1 cellular context compared by ENCODE assay signal in the genomic region with DNA sequence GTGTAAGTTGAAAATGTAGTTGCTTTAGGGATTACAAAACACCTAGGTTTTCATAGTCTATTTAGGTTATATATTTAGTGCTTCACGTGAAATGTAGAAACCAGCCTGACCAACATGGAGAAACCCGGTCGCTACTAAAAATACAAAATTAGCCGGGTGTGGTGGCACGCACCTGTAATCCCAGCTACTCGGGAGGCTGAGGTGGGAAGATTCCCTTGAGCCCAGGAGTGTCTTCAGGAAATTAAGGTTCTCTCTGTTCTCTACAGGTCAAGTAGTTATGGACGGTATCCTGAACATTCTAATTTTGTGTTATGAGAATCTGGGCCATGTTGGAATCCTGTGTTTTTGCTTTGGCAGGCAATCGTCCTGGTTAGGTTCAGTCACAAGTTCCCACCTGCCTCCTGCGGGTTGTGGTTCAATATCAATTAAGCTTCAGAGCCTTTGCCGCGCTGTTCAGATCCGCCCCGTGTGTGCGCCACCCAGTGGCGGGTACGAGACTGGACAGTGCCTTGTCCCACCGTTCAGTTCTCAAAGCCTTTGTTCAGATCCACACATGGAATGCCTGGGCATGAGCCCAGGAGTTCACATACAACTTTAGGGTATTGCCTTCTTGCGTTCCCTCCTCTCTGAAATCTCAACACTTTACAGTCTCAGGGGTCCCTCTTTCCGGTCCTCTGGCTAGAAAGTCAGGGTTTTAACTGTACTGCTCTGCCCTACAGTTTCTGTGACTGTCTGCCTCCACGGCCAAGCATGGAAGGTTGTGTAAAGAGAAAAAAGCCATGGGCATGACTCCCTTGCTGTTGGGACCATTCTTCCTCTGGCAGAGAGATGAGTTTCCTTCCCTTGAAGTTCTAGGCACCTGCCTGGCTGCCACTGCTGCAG.
TF ChIP-seq lines count a peak whose summit lies in the region.

No MANE protein-coding gene starts in this region.

TF ChIP-seq in GM12878, 131 proteins besides CTCF, POLR2A, EP300 and RAD21 (continued from another document and continues in another):
- TF ChIP-seq, protein P1, sequence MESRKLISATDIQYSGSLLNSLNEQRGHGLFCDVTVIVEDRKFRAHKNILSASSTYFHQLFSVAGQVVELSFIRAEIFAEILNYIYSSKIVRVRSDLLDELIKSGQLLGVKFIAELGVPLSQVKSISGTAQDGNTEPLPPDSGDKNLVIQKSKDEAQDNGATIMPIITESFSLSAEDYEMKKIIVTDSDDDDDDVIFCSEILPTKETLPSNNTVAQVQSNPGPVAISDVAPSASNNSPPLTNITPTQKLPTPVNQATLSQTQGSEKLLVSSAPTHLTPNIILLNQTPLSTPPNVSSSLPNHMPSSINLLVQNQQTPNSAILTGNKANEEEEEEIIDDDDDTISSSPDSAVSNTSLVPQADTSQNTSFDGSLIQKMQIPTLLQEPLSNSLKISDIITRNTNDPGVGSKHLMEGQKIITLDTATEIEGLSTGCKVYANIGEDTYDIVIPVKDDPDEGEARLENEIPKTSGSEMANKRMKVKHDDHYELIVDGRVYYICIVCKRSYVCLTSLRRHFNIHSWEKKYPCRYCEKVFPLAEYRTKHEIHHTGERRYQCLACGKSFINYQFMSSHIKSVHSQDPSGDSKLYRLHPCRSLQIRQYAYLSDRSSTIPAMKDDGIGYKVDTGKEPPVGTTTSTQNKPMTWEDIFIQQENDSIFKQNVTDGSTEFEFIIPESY (IDR thresholded peaks at IDR 0.05): no peak
- TF ChIP-seq SIN3A (IDR thresholded peaks at IDR 0.05; ENCODE audit: low read depth, low read length) (no peak), EED (IDR thresholded peaks at IDR 0.05; ENCODE audit: low read depth) (0 out of 2 replicates have a peak, but pooled peaks have one; percentile 29), CBX5 (IDR thresholded peaks at IDR 0.05; ENCODE audit: low read depth) (no peak), YY1 (IDR thresholded peaks at IDR 0.05; ENCODE audit: low read depth, low read length) (peak; percentile 46; the same call in 1 of the 2 replicates), HCFC1 (IDR thresholded peaks at IDR 0.05; ENCODE audit: low read length) (no peak), TCF7 (IDR thresholded peaks at IDR 0.05; ENCODE audit: borderline replicate concordance) (no peak), ZNF274 (IDR thresholded peaks at IDR 0.05; ENCODE audit: insufficient read depth, insufficient read length) (no peak), NR2F1 (conservative IDR thresholded peaks at IDR 0.05) (no peak), KLF5 (IDR thresholded peaks at IDR 0.05; ENCODE audit: partially characterized antibody) (no peak), JUNB (IDR thresholded peaks at IDR 0.05) (no peak), MXI1 (IDR thresholded peaks at IDR 0.05; ENCODE audit: low read depth, low read length) (0 out of 2 replicates have a peak, but pooled peaks have one; percentile 15), SRF (IDR thresholded peaks at IDR 0.05; ENCODE audit: low read depth in 2 of 2, low read length in 2 of 2) (no peak), TCF3 (IDR thresholded peaks at IDR 0.05; ENCODE audit: borderline replicate concordance, insufficient read depth, low read depth, low read length) (no peak), MEF2B (IDR thresholded peaks at IDR 0.05; ENCODE audit: partially characterized antibody, poor library complexity, severe bottlenecking) (no peak), CREM (IDR thresholded peaks at IDR 0.05; ENCODE audit: low read depth) (no peak), CREB1 (IDR thresholded peaks at IDR 0.05; ENCODE audit: low read depth) (no peak), LARP7 (IDR thresholded peaks at IDR 0.05) (no peak), ASH2L (IDR thresholded peaks at IDR 0.05; ENCODE audit: borderline replicate concordance, low read depth) (no peak), SUPT20H (IDR thresholded peaks at IDR 0.05; ENCODE audit: borderline replicate concordance, control insufficient read depth, low read depth, low read length) (no peak), IKZF2 (IDR thresholded peaks at IDR 0.05) (peak in 1 of 2 experiments; percentile 41; a peak in 1 of 4 replicates), IRF4 (IDR thresholded peaks at IDR 0.05; ENCODE audit: low read depth, low read length) (no peak), CHD4 (IDR thresholded peaks at IDR 0.05) (no peak), HDAC6 (IDR thresholded peaks at IDR 0.05; ENCODE audit: unreplicated experiment) (no peak), CHD2 (IDR thresholded peaks at IDR 0.05; ENCODE audit: borderline replicate concordance, low read depth, low read length) (no peak), BCL11A (IDR thresholded peaks at IDR 0.05; ENCODE audit: low read depth, low read length) (no peak), SREBF2 (IDR thresholded peaks at IDR 0.05; ENCODE audit: low read length) (no peak), ZSCAN29 (IDR thresholded peaks at IDR 0.05) (no peak), DPF2 (IDR thresholded peaks at IDR 0.05) (peak; percentile 35; the same call in 1 of the 2 replicates), SMC3 (IDR thresholded peaks at IDR 0.05; ENCODE audit: borderline replicate concordance, low read length) (peak; percentile 75)
- TF ChIP-seq, protein P2, sequence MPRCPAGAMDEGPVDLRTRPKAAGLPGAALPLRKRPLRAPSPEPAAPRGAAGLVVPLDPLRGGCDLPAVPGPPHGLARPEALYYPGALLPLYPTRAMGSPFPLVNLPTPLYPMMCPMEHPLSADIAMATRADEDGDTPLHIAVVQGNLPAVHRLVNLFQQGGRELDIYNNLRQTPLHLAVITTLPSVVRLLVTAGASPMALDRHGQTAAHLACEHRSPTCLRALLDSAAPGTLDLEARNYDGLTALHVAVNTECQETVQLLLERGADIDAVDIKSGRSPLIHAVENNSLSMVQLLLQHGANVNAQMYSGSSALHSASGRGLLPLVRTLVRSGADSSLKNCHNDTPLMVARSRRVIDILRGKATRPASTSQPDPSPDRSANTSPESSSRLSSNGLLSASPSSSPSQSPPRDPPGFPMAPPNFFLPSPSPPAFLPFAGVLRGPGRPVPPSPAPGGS (IDR thresholded peaks at IDR 0.05; ENCODE audit: borderline replicate concordance, insufficient read depth, low read depth, low read length, poor library complexity, severe bottlenecking): no peak
- TF ChIP-seq, protein P3, sequence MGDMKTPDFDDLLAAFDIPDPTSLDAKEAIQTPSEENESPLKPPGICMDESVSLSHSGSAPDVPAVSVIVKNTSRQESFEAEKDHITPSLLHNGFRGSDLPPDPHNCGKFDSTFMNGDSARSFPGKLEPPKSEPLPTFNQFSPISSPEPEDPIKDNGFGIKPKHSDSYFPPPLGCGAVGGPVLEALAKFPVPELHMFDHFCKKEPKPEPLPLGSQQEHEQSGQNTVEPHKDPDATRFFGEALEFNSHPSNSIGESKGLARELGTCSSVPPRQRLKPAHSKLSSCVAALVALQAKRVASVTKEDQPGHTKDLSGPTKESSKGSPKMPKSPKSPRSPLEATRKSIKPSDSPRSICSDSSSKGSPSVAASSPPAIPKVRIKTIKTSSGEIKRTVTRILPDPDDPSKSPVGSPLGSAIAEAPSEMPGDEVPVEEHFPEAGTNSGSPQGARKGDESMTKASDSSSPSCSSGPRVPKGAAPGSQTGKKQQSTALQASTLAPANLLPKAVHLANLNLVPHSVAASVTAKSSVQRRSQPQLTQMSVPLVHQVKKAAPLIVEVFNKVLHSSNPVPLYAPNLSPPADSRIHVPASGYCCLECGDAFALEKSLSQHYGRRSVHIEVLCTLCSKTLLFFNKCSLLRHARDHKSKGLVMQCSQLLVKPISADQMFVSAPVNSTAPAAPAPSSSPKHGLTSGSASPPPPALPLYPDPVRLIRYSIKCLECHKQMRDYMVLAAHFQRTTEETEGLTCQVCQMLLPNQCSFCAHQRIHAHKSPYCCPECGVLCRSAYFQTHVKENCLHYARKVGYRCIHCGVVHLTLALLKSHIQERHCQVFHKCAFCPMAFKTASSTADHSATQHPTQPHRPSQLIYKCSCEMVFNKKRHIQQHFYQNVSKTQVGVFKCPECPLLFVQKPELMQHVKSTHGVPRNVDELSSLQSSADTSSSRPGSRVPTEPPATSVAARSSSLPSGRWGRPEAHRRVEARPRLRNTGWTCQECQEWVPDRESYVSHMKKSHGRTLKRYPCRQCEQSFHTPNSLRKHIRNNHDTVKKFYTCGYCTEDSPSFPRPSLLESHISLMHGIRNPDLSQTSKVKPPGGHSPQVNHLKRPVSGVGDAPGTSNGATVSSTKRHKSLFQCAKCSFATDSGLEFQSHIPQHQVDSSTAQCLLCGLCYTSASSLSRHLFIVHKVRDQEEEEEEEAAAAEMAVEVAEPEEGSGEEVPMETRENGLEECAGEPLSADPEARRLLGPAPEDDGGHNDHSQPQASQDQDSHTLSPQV (IDR thresholded peaks at IDR 0.05): no peak
- TF ChIP-seq, protein P4, sequence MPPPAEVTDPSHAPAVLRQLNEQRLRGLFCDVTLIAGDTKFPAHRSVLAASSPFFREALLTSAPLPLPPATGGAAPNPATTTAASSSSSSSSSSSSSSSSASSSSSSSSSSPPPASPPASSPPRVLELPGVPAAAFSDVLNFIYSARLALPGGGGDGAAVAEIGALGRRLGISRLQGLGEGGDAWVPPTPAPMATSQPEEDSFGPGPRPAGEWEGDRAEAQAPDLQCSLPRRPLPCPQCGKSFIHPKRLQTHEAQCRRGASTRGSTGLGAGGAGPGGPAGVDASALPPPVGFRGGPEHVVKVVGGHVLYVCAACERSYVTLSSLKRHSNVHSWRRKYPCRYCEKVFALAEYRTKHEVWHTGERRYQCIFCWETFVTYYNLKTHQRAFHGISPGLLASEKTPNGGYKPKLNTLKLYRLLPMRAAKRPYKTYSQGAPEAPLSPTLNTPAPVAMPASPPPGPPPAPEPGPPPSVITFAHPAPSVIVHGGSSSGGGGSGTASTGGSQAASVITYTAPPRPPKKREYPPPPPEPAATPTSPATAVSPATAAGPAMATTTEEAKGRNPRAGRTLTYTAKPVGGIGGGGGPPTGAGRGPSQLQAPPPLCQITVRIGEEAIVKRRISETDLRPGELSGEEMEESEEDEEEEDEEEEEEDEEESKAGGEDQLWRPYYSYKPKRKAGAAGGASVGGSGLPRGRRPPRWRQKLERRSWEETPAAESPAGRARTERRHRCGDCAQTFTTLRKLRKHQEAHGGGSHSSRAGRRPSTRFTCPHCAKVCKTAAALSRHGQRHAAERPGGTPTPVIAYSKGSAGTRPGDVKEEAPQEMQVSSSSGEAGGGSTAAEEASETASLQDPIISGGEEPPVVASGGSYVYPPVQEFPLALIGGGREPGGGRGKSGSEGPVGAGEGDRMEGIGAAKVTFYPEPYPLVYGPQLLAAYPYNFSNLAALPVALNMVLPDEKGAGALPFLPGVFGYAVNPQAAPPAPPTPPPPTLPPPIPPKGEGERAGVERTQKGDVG (CRISPR knock-in tag; IDR thresholded peaks at IDR 0.05): no peak
- TF ChIP-seq, protein P5, sequence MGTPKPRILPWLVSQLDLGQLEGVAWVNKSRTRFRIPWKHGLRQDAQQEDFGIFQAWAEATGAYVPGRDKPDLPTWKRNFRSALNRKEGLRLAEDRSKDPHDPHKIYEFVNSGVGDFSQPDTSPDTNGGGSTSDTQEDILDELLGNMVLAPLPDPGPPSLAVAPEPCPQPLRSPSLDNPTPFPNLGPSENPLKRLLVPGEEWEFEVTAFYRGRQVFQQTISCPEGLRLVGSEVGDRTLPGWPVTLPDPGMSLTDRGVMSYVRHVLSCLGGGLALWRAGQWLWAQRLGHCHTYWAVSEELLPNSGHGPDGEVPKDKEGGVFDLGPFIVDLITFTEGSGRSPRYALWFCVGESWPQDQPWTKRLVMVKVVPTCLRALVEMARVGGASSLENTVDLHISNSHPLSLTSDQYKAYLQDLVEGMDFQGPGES (IDR thresholded peaks at IDR 0.05): no peak
- TF ChIP-seq, protein P6, sequence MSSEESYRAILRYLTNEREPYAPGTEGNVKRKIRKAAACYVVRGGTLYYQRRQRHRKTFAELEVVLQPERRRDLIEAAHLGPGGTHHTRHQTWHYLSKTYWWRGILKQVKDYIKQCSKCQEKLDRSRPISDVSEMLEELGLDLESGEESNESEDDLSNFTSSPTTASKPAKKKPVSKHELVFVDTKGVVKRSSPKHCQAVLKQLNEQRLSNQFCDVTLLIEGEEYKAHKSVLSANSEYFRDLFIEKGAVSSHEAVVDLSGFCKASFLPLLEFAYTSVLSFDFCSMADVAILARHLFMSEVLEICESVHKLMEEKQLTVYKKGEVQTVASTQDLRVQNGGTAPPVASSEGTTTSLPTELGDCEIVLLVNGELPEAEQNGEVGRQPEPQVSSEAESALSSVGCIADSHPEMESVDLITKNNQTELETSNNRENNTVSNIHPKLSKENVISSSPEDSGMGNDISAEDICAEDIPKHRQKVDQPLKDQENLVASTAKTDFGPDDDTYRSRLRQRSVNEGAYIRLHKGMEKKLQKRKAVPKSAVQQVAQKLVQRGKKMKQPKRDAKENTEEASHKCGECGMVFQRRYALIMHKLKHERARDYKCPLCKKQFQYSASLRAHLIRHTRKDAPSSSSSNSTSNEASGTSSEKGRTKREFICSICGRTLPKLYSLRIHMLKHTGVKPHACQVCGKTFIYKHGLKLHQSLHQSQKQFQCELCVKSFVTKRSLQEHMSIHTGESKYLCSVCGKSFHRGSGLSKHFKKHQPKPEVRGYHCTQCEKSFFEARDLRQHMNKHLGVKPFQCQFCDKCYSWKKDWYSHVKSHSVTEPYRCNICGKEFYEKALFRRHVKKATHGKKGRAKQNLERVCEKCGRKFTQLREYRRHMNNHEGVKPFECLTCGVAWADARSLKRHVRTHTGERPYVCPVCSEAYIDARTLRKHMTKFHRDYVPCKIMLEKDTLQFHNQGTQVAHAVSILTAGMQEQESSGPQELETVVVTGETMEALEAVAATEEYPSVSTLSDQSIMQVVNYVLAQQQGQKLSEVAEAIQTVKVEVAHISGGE (CRISPR knock-in tag; IDR thresholded peaks at IDR 0.05): no peak
- TF ChIP-seq, protein P7, sequence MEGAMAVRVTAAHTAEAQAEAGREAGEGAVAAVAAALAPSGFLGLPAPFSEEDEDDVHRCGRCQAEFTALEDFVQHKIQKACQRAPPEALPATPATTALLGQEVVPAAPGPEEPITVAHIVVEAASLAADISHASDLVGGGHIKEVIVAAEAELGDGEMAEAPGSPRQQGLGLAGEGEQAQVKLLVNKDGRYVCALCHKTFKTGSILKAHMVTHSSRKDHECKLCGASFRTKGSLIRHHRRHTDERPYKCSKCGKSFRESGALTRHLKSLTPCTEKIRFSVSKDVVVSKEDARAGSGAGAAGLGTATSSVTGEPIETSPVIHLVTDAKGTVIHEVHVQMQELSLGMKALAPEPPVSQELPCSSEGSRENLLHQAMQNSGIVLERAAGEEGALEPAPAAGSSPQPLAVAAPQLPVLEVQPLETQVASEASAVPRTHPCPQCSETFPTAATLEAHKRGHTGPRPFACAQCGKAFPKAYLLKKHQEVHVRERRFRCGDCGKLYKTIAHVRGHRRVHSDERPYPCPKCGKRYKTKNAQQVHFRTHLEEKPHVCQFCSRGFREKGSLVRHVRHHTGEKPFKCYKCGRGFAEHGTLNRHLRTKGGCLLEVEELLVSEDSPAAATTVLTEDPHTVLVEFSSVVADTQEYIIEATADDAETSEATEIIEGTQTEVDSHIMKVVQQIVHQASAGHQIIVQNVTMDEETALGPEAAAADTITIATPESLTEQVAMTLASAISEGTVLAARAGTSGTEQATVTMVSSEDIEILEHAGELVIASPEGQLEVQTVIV (IDR thresholded peaks at IDR 0.05; ENCODE audit: borderline replicate concordance, partially characterized antibody): no peak
- TF ChIP-seq, protein P8, sequence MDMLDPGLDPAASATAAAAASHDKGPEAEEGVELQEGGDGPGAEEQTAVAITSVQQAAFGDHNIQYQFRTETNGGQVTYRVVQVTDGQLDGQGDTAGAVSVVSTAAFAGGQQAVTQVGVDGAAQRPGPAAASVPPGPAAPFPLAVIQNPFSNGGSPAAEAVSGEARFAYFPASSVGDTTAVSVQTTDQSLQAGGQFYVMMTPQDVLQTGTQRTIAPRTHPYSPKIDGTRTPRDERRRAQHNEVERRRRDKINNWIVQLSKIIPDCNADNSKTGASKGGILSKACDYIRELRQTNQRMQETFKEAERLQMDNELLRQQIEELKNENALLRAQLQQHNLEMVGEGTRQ (IDR thresholded peaks at IDR 0.05; ENCODE audit: borderline replicate concordance, low read depth, low read length): no peak
